Comparison of ENCODE assay signal across 8 cellular contexts in genomic region chr10:102151774-102152544, GRCh38. TPM values are rescaled to one million over a fixed set of nuclear protein-coding genes. Genes with fewer than 3 reads are reported as not detected.
DNase-seq lines count a peak whose midpoint lies in the region; ATAC-seq and FAIRE-seq lines count a peak whose summit lies in the region.

NOLC1 (plus strand) TSS chr10:102152389; CDS start chr10:102152411, 22 bp downstream.

- H3K9me3 ChIP-seq in KOPT-K1 (ENCODE audit: insufficient read depth, low read length, poor library complexity, severe bottlenecking) (no peaks in the 10 kb centered on the region), muscle layer of colon (ENCODE audit: low read length) (no peaks in the 10 kb centered on the region)

- H3K27ac ChIP-seq in KOPT-K1 (ENCODE audit: low read depth, low read length, poor library complexity, severe bottlenecking) (peak within 1 kb of the TSS; percentile 82), muscle layer of colon (ENCODE audit: low read depth, low read length) (peak within 1 kb of the TSS; percentile 96)

- H3K9me3 Mint-ChIP-seq in activated T-cell treated with anti-CD3 and anti-CD28 coated beads, Interleukin-2, amount 50 U/mL, for 72 hours = no peaks in the 10 kb centered on the region

- H3K27ac Mint-ChIP-seq in activated T-cell treated with anti-CD3 and anti-CD28 coated beads, Interleukin-2, amount 50 U/mL, for 72 hours = peak within 1 kb of the TSS; percentile 95

- DNase-seq in DMS79 (lab: John Stamatoyannopoulos, UW) = peak; percentile 86
- DNase-seq in RCC 7860 (ENCODE audit: low spot score) = peak; percentile 99
- peak; percentile 99 to 100 for DNase-seq in activated T-cell treated with anti-CD3 and anti-CD28 coated beads, Interleukin-2, amount 50 U/mL, for 72 hours
- peak; percentile 99 for DNase-seq in stimulated activated CD8-positive, alpha-beta memory T cell treated with anti-CD3 and anti-CD28 coated beads, Interleukin-7, amount 100 ng/mL, for 24 hours (ENCODE audit: low read depth)

- H3K4me1 ChIP-seq in muscle layer of colon (ENCODE audit: insufficient read depth, low read length) = peaks cover 10% of the 10 kb centered on the region

- peaks cover 8 to 53% of the 10 kb centered on the region in 2 donors for H3K36me3 Mint-ChIP-seq in activated T-cell treated with anti-CD3 and anti-CD28 coated beads, Interleukin-2, amount 50 U/mL, for 72 hours (ENCODE audit: insufficient read depth in 2 of 2)

- peak within 1 kb of the TSS; percentile 89 to 97 for H3K4me3 ChIP-seq in muscle layer of colon (ENCODE audit: low read depth in 1 of 2, low read length in 2 of 2)

- peak; percentile 94 for FAIRE-seq in RCC 7860 (lab: Jason Lieb, UNC)

- peak within 1 kb of the TSS; percentile 84 for H3K9ac ChIP-seq in muscle layer of colon (ENCODE audit: low read length)

- no peaks in the 10 kb centered on the region for H3K27me3 Mint-ChIP-seq in activated T-cell treated with anti-CD3 and anti-CD28 coated beads, Interleukin-2, amount 50 U/mL, for 72 hours (ENCODE audit: low read depth)

- H3K36me3 ChIP-seq in KOPT-K1 (ENCODE audit: insufficient read depth, low read length) = peaks cover 80% of the 10 kb centered on the region
- H3K36me3 ChIP-seq in muscle layer of colon (ENCODE audit: insufficient read depth, low read length) = peaks cover 34% of the 10 kb centered on the region

- ATAC-seq in GM21786 (IDR thresholded peaks at IDR 0.05; ENCODE audit: unreplicated experiment) (peak; percentile 92), esophagus mucosa (peak; percentile 98)
- peak; percentile 95 to 96 for ATAC-seq in activated T-cell treated with anti-CD3 and anti-CD28 coated beads, Interleukin-2, amount 50 U/mL, for 72 hours (replicated peaks in 1 of 2)

- H3K4me3 Mint-ChIP-seq in activated T-cell treated with anti-CD3 and anti-CD28 coated beads, Interleukin-2, amount 50 U/mL, for 72 hours = peak within 1 kb of the TSS; percentile 95 to 97

- H3K4me1 Mint-ChIP-seq in activated T-cell treated with anti-CD3 and anti-CD28 coated beads, Interleukin-2, amount 50 U/mL, for 72 hours (ENCODE audit: low read depth) = peaks cover 59% of the 10 kb centered on the region

- H3K27me3 ChIP-seq in muscle layer of colon (ENCODE audit: control insufficient read depth in 1 of 2, insufficient read depth in 2 of 2, low read length in 2 of 2) = no peaks in the 10 kb centered on the region

RNA-seq across cellular contexts. Expression of gene NOLC1, which starts in this region (rescaled TPM):
- 100 to 1,000 TPM in 1 of 2 donors, 10 to 100 TPM in 1; 98.2 to 124 TPM for total RNA-seq in activated T-cell treated with anti-CD3 and anti-CD28 coated beads, Interleukin-2, amount 50 U/mL, for 72 hours
- 57.5 TPM for total RNA-seq in esophagus mucosa

Comparison
In these comparisons a context has a peak if more than half of its experiments do, and no peak if none do; other contexts are left out.
1. Peak in every context shown above with its lines: DNase-seq, ATAC-seq, H3K4me3 ChIP-seq and H3K27ac ChIP-seq.